In genomic region chr4:140635606-140636005, GRCh38 we compare ENCODE assay signal across 1 cellular context.
TF ChIP-seq lines count a peak whose summit lies in the region.

No MANE protein-coding gene starts in this region.

TF ChIP-seq in HepG2, 621 proteins besides CTCF, POLR2A, EP300 and RAD21 (continued from another document and continues in another):
- TF ChIP-seq, protein P1, sequence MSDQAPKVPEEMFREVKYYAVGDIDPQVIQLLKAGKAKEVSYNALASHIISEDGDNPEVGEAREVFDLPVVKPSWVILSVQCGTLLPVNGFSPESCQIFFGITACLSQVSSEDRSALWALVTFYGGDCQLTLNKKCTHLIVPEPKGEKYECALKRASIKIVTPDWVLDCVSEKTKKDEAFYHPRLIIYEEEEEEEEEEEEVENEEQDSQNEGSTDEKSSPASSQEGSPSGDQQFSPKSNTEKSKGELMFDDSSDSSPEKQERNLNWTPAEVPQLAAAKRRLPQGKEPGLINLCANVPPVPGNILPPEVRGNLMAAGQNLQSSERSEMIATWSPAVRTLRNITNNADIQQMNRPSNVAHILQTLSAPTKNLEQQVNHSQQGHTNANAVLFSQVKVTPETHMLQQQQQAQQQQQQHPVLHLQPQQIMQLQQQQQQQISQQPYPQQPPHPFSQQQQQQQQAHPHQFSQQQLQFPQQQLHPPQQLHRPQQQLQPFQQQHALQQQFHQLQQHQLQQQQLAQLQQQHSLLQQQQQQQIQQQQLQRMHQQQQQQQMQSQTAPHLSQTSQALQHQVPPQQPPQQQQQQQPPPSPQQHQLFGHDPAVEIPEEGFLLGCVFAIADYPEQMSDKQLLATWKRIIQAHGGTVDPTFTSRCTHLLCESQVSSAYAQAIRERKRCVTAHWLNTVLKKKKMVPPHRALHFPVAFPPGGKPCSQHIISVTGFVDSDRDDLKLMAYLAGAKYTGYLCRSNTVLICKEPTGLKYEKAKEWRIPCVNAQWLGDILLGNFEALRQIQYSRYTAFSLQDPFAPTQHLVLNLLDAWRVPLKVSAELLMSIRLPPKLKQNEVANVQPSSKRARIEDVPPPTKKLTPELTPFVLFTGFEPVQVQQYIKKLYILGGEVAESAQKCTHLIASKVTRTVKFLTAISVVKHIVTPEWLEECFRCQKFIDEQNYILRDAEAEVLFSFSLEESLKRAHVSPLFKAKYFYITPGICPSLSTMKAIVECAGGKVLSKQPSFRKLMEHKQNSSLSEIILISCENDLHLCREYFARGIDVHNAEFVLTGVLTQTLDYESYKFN (CRISPR knock-in tag; conservative IDR thresholded peaks at IDR 0.05): peak; percentile 76
- TF ChIP-seq ZNF782 (CRISPR knock-in tag; IDR thresholded peaks at IDR 0.05; ENCODE audit: borderline replicate concordance): no peak
- no peak for TF ChIP-seq ZNF224 (CRISPR knock-in tag; IDR thresholded peaks at IDR 0.05)
- no peak for TF ChIP-seq LCORL (IDR thresholded peaks at IDR 0.05)
- peak; percentile 83 for TF ChIP-seq LCORL (CRISPR knock-in tag; IDR thresholded peaks at IDR 0.05)
- TF ChIP-seq ZNF354B (CRISPR knock-in tag; IDR thresholded peaks at IDR 0.05): no peak
- TF ChIP-seq, protein P2, sequence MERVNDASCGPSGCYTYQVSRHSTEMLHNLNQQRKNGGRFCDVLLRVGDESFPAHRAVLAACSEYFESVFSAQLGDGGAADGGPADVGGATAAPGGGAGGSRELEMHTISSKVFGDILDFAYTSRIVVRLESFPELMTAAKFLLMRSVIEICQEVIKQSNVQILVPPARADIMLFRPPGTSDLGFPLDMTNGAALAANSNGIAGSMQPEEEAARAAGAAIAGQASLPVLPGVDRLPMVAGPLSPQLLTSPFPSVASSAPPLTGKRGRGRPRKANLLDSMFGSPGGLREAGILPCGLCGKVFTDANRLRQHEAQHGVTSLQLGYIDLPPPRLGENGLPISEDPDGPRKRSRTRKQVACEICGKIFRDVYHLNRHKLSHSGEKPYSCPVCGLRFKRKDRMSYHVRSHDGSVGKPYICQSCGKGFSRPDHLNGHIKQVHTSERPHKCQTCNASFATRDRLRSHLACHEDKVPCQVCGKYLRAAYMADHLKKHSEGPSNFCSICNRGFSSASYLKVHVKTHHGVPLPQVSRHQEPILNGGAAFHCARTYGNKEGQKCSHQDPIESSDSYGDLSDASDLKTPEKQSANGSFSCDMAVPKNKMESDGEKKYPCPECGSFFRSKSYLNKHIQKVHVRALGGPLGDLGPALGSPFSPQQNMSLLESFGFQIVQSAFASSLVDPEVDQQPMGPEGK (CRISPR knock-in tag; IDR thresholded peaks at IDR 0.05): peak; percentile 26; the same call in 1 of the 2 replicates
- peak; percentile 47; the same call in 1 of the 2 replicates for TF ChIP-seq ZNF292 (CRISPR knock-in tag; IDR thresholded peaks at IDR 0.05; ENCODE audit: borderline replicate concordance, low read depth)
- TF ChIP-seq RXRB (CRISPR knock-in tag; IDR thresholded peaks at IDR 0.05; ENCODE audit: borderline replicate concordance): peak; percentile 95
- TF ChIP-seq FOXA3 (CRISPR knock-in tag; IDR thresholded peaks at IDR 0.05): 0 out of 2 replicates have a peak, but pooled peaks have one; percentile 44
- no peak for TF ChIP-seq CREB3 (CRISPR knock-in tag; IDR thresholded peaks at IDR 0.05)
- TF ChIP-seq, protein P3, sequence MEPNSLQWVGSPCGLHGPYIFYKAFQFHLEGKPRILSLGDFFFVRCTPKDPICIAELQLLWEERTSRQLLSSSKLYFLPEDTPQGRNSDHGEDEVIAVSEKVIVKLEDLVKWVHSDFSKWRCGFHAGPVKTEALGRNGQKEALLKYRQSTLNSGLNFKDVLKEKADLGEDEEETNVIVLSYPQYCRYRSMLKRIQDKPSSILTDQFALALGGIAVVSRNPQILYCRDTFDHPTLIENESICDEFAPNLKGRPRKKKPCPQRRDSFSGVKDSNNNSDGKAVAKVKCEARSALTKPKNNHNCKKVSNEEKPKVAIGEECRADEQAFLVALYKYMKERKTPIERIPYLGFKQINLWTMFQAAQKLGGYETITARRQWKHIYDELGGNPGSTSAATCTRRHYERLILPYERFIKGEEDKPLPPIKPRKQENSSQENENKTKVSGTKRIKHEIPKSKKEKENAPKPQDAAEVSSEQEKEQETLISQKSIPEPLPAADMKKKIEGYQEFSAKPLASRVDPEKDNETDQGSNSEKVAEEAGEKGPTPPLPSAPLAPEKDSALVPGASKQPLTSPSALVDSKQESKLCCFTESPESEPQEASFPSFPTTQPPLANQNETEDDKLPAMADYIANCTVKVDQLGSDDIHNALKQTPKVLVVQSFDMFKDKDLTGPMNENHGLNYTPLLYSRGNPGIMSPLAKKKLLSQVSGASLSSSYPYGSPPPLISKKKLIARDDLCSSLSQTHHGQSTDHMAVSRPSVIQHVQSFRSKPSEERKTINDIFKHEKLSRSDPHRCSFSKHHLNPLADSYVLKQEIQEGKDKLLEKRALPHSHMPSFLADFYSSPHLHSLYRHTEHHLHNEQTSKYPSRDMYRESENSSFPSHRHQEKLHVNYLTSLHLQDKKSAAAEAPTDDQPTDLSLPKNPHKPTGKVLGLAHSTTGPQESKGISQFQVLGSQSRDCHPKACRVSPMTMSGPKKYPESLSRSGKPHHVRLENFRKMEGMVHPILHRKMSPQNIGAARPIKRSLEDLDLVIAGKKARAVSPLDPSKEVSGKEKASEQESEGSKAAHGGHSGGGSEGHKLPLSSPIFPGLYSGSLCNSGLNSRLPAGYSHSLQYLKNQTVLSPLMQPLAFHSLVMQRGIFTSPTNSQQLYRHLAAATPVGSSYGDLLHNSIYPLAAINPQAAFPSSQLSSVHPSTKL (CRISPR knock-in tag; IDR thresholded peaks at IDR 0.05): peak; percentile 76
- no peak for TF ChIP-seq KAT7 (CRISPR knock-in tag; IDR thresholded peaks at IDR 0.05; ENCODE audit: borderline replicate concordance)
- TF ChIP-seq DPF2 (CRISPR knock-in tag; IDR thresholded peaks at IDR 0.05; ENCODE audit: borderline replicate concordance, low read depth): peak; percentile 67; the same call in 1 of the 2 replicates
- no peak for TF ChIP-seq ZNF891 (CRISPR knock-in tag; IDR thresholded peaks at IDR 0.05)
- TF ChIP-seq ASH2L (IDR thresholded peaks at IDR 0.05; ENCODE audit: insufficient read length, low read depth, low read length): peak; percentile 58
- peak; percentile 66 for TF ChIP-seq BCL6 (CRISPR knock-in tag; IDR thresholded peaks at IDR 0.05)
- TF ChIP-seq TGIF2 (CRISPR knock-in tag; IDR thresholded peaks at IDR 0.05): no peak
- TF ChIP-seq STAG1 (CRISPR knock-in tag; IDR thresholded peaks at IDR 0.05): 0 out of 2 replicates have a peak, but pooled peaks have one; percentile 10
- peak; percentile 61; the same call in 1 of the 2 replicates for TF ChIP-seq HNF1B (CRISPR knock-in tag; IDR thresholded peaks at IDR 0.05)
- no peak for TF ChIP-seq ZKSCAN5 (CRISPR knock-in tag; IDR thresholded peaks at IDR 0.05)
- TF ChIP-seq POGZ (CRISPR knock-in tag; IDR thresholded peaks at IDR 0.05): peak; percentile 74
- TF ChIP-seq ZNF263 (CRISPR knock-in tag; IDR thresholded peaks at IDR 0.05): peak; percentile 49; the same call in 1 of the 2 replicates
- TF ChIP-seq YEATS4 (CRISPR knock-in tag; IDR thresholded peaks at IDR 0.05; ENCODE audit: borderline replicate concordance): no peak
- no peak for TF ChIP-seq ZNF10 (CRISPR knock-in tag; IDR thresholded peaks at IDR 0.05; ENCODE audit: borderline replicate concordance, low read depth)
- no peak for TF ChIP-seq MTERF4 (CRISPR knock-in tag; IDR thresholded peaks at IDR 0.05)
- TF ChIP-seq ZFP37 (CRISPR knock-in tag; IDR thresholded peaks at IDR 0.05; ENCODE audit: borderline replicate concordance): no peak
- TF ChIP-seq SOX6 (IDR thresholded peaks at IDR 0.05): no peak
- peak; percentile 80 for TF ChIP-seq SOX6 (CRISPR knock-in tag; IDR thresholded peaks at IDR 0.05)
- peak; percentile 100 for TF ChIP-seq ZSCAN25 (CRISPR knock-in tag; IDR thresholded peaks at IDR 0.05)
- TF ChIP-seq ZC3H4 (CRISPR knock-in tag; IDR thresholded peaks at IDR 0.05; ENCODE audit: borderline replicate concordance): no peak
- no peak for TF ChIP-seq SNAPC4 (CRISPR knock-in tag; IDR thresholded peaks at IDR 0.05)
- 0 out of 2 replicates have a peak, but pooled peaks have one; percentile 38 for TF ChIP-seq HOMEZ (CRISPR knock-in tag; IDR thresholded peaks at IDR 0.05; ENCODE audit: low read depth)
- TF ChIP-seq NCOA2 (CRISPR knock-in tag; IDR thresholded peaks at IDR 0.05): peak; percentile 50; the same call in 1 of the 2 replicates
- 0 out of 2 replicates have a peak, but pooled peaks have one; percentile 43 for TF ChIP-seq ZBTB7B (CRISPR knock-in tag; IDR thresholded peaks at IDR 0.05)
- peak; percentile 53; the same call in 1 of the 2 replicates for TF ChIP-seq HDAC1 (CRISPR knock-in tag; IDR thresholded peaks at IDR 0.05)
- TF ChIP-seq SOX5 (CRISPR knock-in tag; IDR thresholded peaks at IDR 0.05; ENCODE audit: borderline replicate concordance): peak; percentile 47; the same call in 1 of the 2 replicates
- no peak for TF ChIP-seq SMARCC2 (IDR thresholded peaks at IDR 0.05)
- peak; percentile 46 for TF ChIP-seq HNF4A (CRISPR knock-in tag; IDR thresholded peaks at IDR 0.05)
- peak; percentile 83 for TF ChIP-seq HDAC2 (CRISPR knock-in tag; IDR thresholded peaks at IDR 0.05)
- TF ChIP-seq SOX13 (IDR thresholded peaks at IDR 0.05): 0 out of 2 replicates have a peak, but pooled peaks have one; percentile 40
- peak in 1 of 2 experiments; percentile 69; a peak in 2 of 4 replicates for TF ChIP-seq SOX13 (CRISPR knock-in tag; conservative IDR thresholded peaks at IDR 0.05 in 1 of 2, IDR thresholded peaks at IDR 0.05 in 1 of 2)
- TF ChIP-seq ZNF331 (CRISPR knock-in tag; IDR thresholded peaks at IDR 0.05): peak; percentile 59; the same call in 1 of the 2 replicates
- no peak for TF ChIP-seq FOXO1 (CRISPR knock-in tag; IDR thresholded peaks at IDR 0.05)
